In the genomic region with DNA sequence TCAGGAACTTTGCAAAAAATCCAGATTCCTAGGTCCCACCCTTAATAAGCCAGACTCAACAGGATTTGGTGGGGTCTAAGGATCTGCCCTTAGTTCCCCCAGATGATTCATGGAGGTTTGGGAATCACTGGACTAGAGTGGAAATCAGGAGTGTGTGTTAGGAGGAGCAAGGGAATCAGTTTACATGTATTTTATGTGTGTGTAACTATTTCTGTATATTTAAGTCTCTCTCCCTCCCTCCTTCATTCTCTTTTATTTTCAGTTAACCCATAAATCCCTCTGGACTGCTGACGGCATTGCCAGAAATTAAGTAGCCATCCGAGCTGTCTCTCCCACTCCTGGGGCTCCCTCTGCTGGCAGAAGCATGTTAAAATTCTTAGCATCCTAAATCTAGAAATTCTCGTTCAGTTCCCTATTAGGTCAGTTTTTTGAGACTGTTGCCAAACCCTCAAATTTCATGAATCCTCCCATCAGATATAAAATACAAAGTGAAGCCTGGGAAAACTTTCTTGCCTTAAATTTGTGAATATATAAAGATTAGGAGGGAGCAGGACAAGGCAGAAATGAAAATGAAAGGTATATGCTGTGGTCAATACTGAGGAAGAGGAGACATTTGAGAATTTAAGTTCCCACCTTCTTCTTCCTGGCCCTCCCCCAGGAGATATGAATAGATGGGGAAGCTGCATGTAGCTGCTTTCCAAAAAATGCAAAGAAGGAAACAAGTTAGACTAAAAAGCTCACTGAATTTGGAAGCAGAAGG, we compare ENCODE assay signal across 8 cellular contexts. TPM values are rescaled to one million over a fixed set of nuclear protein-coding genes. Genes with fewer than 3 reads are reported as not detected.
DNase-seq lines count a peak whose midpoint lies in the region; ATAC-seq and TF ChIP-seq lines count a peak whose summit lies in the region.

No MANE protein-coding gene starts in this region.

- H3K9me3 ChIP-seq in CD4-positive, alpha-beta T cell (ENCODE audit: control insufficient read depth, low read length), result no peaks in the 10 kb centered on the region
- H3K9me3 ChIP-seq in MM.1S (replicated peaks; ENCODE audit: insufficient read depth, low read length) (no peaks in the 10 kb centered on the region), parathyroid adenoma (ENCODE audit: control insufficient read depth, low read length) (no peaks in the 10 kb centered on the region)

- DNase-seq in CD4-positive, alpha-beta T cell, result peak; percentile 45 to 73 (median 58)
- DNase-seq in MM.1S (peak; percentile 82), SK-N-DZ (ENCODE audit: low spot score) (peak; percentile 63), glomerular endothelial cell (ENCODE audit: extremely low read depth, low read depth, low spot score) (peak; percentile 42), type B pancreatic cell (ENCODE audit: extremely low spot score, unreplicated experiment) (peak; percentile 73)
- DNase-seq in activated naive CD4-positive, alpha-beta T cell treated with Interleukin-2 at 50 U/mL for 16 hours, result peak; percentile 74

- intact Hi-C loops in CD4-positive, alpha-beta T cell (cut with DNase I, micrococcal nuclease), result loop anchor here (1.0 to 5.0 kb wide), 8 partner anchors 20 to 491 kb away; no protein-coding TSS in a partner anchor

- peak overlapping the region; percentile 60 for H2AFZ ChIP-seq in MM.1S (ENCODE audit: low read length)
- H2AFZ ChIP-seq in parathyroid adenoma, result no peak overlapping the region

- no peaks in the 10 kb centered on the region for H4K20me1 ChIP-seq in MM.1S (ENCODE audit: insufficient read depth, low read length)

- H3K4me3 ChIP-seq in MM.1S (ENCODE audit: low read length) (peak overlapping the region; percentile 13; the same call in 1 of the 2 replicates), parathyroid adenoma (ENCODE audit: low read depth, low read length) (no peak overlapping the region)

- H3K9ac ChIP-seq in MM.1S (ENCODE audit: low read length) (no peak overlapping the region; the same call in 1 of the 2 replicates), parathyroid adenoma (no peak overlapping the region)

- H3K36me3 ChIP-seq in MM.1S (replicated peaks; ENCODE audit: insufficient read depth, low read length), result no peaks in the 10 kb centered on the region
- H3K36me3 ChIP-seq in parathyroid adenoma (ENCODE audit: control insufficient read depth, insufficient read depth, low read length), result no peaks in the 10 kb centered on the region

- H3K4me1 Mint-ChIP-seq in CD4-positive, alpha-beta T cell (ENCODE audit: low read depth), result peaks cover 35% of the 10 kb centered on the region
- H3K4me1 Mint-ChIP-seq in type B pancreatic cell (ENCODE audit: unreplicated experiment), result peaks cover 13% of the 10 kb centered on the region

- peak; percentile 54 for ATAC-seq in CD4-positive, alpha-beta T cell (ENCODE audit: poor library complexity)
- peak; percentile 82 for ATAC-seq in GM21381 (IDR thresholded peaks at IDR 0.05; ENCODE audit: unreplicated experiment)

- no peaks in the 10 kb centered on the region for H3K27me3 ChIP-seq in CD4-positive, alpha-beta T cell (ENCODE audit: control insufficient read depth, insufficient read depth, low read length)
- H3K27me3 ChIP-seq in MM.1S (replicated peaks; ENCODE audit: insufficient read depth, low read length), result no peaks in the 10 kb centered on the region
- no peaks in the 10 kb centered on the region for H3K27me3 ChIP-seq in parathyroid adenoma (ENCODE audit: control insufficient read depth, insufficient read depth, low read length)

- H3F3A ChIP-seq in MM.1S (ENCODE audit: insufficient read depth, low read length), result no peaks in the 10 kb centered on the region

- peak overlapping the region; percentile 61 for H3K4me2 ChIP-seq in MM.1S (ENCODE audit: low read depth, low read length)
- H3K4me2 ChIP-seq in parathyroid adenoma (ENCODE audit: low read length), result no peak overlapping the region

- H3K27ac Mint-ChIP-seq in CD4-positive, alpha-beta T cell, result no peak overlapping the region
- H3K27ac Mint-ChIP-seq in type B pancreatic cell, result peak overlapping the region; percentile 25

- H3K36me3 Mint-ChIP-seq in CD4-positive, alpha-beta T cell (ENCODE audit: low read depth), result no peaks in the 10 kb centered on the region
- H3K36me3 Mint-ChIP-seq in type B pancreatic cell, result no peaks in the 10 kb centered on the region

- POLR2A ChIA-PET in CD4-positive, alpha-beta T cell (lab: Charles Lee), result interaction anchor here (1.0 to 1.5 kb wide), 4 partner anchors 19 to 124 kb away, joined by 3 read pairs; no protein-coding TSS in a partner anchor

- H3K27me3 Mint-ChIP-seq in CD4-positive, alpha-beta T cell, result no peaks in the 10 kb centered on the region
- H3K27me3 Mint-ChIP-seq in type B pancreatic cell, result peaks cover 35% of the 10 kb centered on the region

- H3K79me2 ChIP-seq in MM.1S (ENCODE audit: low read length) (no peaks in the 10 kb centered on the region), parathyroid adenoma (no peaks in the 10 kb centered on the region)

- CTCF ChIA-PET in CD4-positive, alpha-beta T cell (lab: Charles Lee), result interaction anchor here (0.5 to 1.7 kb wide), 5 partner anchors 16 to 1599 kb away, joined by 3 to 4 read pairs (median 3); a partner anchor contains a TSS

- H3K9me2 ChIP-seq in MM.1S (replicated peaks; ENCODE audit: insufficient read depth, low read length), result no peaks in the 10 kb centered on the region

- H3K4me3 Mint-ChIP-seq in CD4-positive, alpha-beta T cell, result no peak overlapping the region
- peak overlapping the region; percentile 8 for H3K4me3 Mint-ChIP-seq in type B pancreatic cell

- H3K4me1 ChIP-seq in MM.1S (ENCODE audit: low read length), result peaks cover 9% of the 10 kb centered on the region
- no peaks in the 10 kb centered on the region for H3K4me1 ChIP-seq in parathyroid adenoma

- no peak overlapping the region for H3K27ac ChIP-seq in CD4-positive, alpha-beta T cell (ENCODE audit: low read depth, low read length)
- H3K27ac ChIP-seq in MM.1S (ENCODE audit: low read length) (no peak overlapping the region), parathyroid adenoma (no peak overlapping the region)

- H3K9me3 Mint-ChIP-seq in CD4-positive, alpha-beta T cell, result no peaks in the 10 kb centered on the region
- peaks cover 4% of the 10 kb centered on the region for H3K9me3 Mint-ChIP-seq in type B pancreatic cell

- peak; percentile 85 for TF ChIP-seq CTCF in CD4-positive, alpha-beta T cell (IDR thresholded peaks at IDR 0.05)
- TF ChIP-seq CTCF in MM.1S (IDR thresholded peaks at IDR 0.05; ENCODE audit: low read length) (peak; percentile 94), parathyroid adenoma (IDR thresholded peaks at IDR 0.05) (peak; percentile 71), type B pancreatic cell (conservative IDR thresholded peaks at IDR 0.05) (peak; percentile 95)

RNA-seq across cellular contexts. Expression of a gene that starts 11.7 kb away (rescaled TPM):
- total RNA-seq in CD4-positive, alpha-beta T cell, result under 1 TPM in 1 of 2 experiments, not detected in 1; 0.33 TPM
- polyA plus RNA-seq in SK-N-DZ (2014; cell fraction: cytosol; rRNA removed), result not detected in 2 replicates
- not detected in 2 replicates for polyA plus RNA-seq in SK-N-DZ (2014; cell fraction: nucleus; rRNA removed)
- total RNA-seq in glomerular endothelial cell (not detected in 2 replicates), type B pancreatic cell (ENCODE audit: low replicate concordance) (not detected in 2 replicates)

RNA-seq across cellular contexts. Expression of a gene that starts 17.7 kb away (rescaled TPM):
- total RNA-seq in CD4-positive, alpha-beta T cell, result 1 to 10 TPM; 6.4 to 6.8 TPM
- polyA plus RNA-seq in SK-N-DZ (2014; cell fraction: cytosol; rRNA removed), result 0.75 TPM in 1 of 2 replicates, not detected in the other
- not detected in 2 replicates for polyA plus RNA-seq in SK-N-DZ (2014; cell fraction: nucleus; rRNA removed)
- 1.7 and 6.4 TPM in 2 replicates for total RNA-seq in glomerular endothelial cell
- total RNA-seq in type B pancreatic cell (ENCODE audit: low replicate concordance), result 0.88 and 6.4 TPM in 2 replicates

RNA-seq across cellular contexts. Expression of a gene that starts 40.7 kb away (rescaled TPM):
- total RNA-seq in CD4-positive, alpha-beta T cell, result under 1 TPM; 0.25 to 0.31 TPM
- polyA plus RNA-seq in SK-N-DZ (2014; cell fraction: cytosol; rRNA removed), result 0.03 and 0.29 TPM in 2 replicates
- 0.04 TPM in 1 of 2 replicates, not detected in the other for polyA plus RNA-seq in SK-N-DZ (2014; cell fraction: nucleus; rRNA removed)
- total RNA-seq in glomerular endothelial cell (6.7 and 24.5 TPM in 2 replicates), type B pancreatic cell (ENCODE audit: low replicate concordance) (17.0 and 47.3 TPM in 2 replicates)
